9 cellular contexts compared by ENCODE assay signal in genomic region chr20:11585752-11586352, GRCh38.
DNase-seq lines count a peak whose midpoint lies in the region; ATAC-seq, FAIRE-seq and TF ChIP-seq lines count a peak whose summit lies in the region.
"Had no signal": no experiment of that assay in that cellular context is flagged by ENCODE, and none has a peak within 500 bp of the region (broad histone marks: within the 10 kb centered on the region; RNA-seq: fewer than 3 reads in every experiment).

No MANE protein-coding gene starts in this region.

- ATAC-seq in GM19397 (IDR thresholded peaks at IDR 0.05; ENCODE audit: unreplicated experiment), result no peak
- no peak for ATAC-seq in GM18858 (IDR thresholded peaks at IDR 0.05; ENCODE audit: unreplicated experiment)

- peak; percentile 55 for DNase-seq in NCI-H2227 (lab: John Stamatoyannopoulos, UW; ENCODE audit: unreplicated experiment)
- no peak for DNase-seq in effector CD4-positive, alpha-beta T cell
- DNase-seq in GM19239 (ENCODE audit: insufficient read length, low spot score), result no peak

- H3K9me3 Mint-ChIP-seq in brain (no peaks in the 10 kb centered on the region), nephron (no peaks in the 10 kb centered on the region)

- H3K27ac Mint-ChIP-seq in brain, result no peak overlapping the region
- H3K27ac Mint-ChIP-seq in nephron, result no peak overlapping the region

- H3K36me3 Mint-ChIP-seq in brain (no peaks in the 10 kb centered on the region), nephron (ENCODE audit: low read depth) (no peaks in the 10 kb centered on the region)

- no peaks in the 10 kb centered on the region for H3K4me1 Mint-ChIP-seq in brain
- no peaks in the 10 kb centered on the region for H3K4me1 Mint-ChIP-seq in nephron

- no peak for FAIRE-seq in GM19239 (lab: Jason Lieb, UNC)
- FAIRE-seq: colon had no signal

- no peaks in the 10 kb centered on the region for H3K27me3 Mint-ChIP-seq in brain
- no peaks in the 10 kb centered on the region for H3K27me3 Mint-ChIP-seq in nephron (ENCODE audit: low read depth)

- H3K4me3 Mint-ChIP-seq in brain (no peak overlapping the region), nephron (no peak overlapping the region)

- TF ChIP-seq CTCF in GM12873 (IDR thresholded peaks at IDR 0.05; ENCODE audit: insufficient read depth, low read depth, low read length, missing control alignments) (peak; percentile 26), brain (conservative IDR thresholded peaks at IDR 0.05) (peak; percentile 55 to 70), nephron (IDR thresholded peaks at IDR 0.05; ENCODE audit: unreplicated experiment in 3 of 3) (peak; percentile 46 to 66 (median 62))
